In the genomic region with DNA sequence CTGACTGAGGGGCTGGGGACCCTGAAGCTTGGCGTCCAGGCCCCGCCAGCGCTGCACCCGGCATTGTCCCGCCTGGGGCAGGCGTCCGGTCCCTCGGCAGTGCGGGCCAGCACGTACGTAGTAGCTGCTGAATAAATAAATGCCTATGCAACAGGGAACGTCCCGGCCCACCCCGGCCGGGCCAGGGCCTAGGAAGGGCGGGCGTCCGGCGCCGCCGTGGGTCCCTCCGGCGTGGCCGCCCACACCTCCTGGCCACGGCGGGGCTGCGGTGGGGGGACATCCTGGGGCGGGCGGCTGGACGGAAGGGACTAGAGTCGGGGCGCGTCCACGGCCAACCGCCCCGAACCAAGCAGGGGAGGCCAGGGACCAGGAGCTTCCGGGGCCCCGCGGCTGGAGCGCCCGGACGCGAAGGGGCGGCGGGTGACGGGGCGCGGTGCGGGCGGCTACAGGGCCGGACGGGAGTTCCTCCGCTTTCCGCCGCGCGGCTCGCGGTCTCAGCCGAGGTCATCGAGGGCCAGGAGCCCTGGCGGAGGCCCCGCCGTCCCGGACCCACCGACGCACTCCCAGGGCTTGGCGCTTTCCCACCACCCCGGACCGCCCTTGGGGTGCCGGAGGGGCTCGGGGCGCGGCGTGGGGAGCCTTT, we compare ENCODE assay signal across 8 cellular contexts. TPM values are rescaled to one million over a fixed set of nuclear protein-coding genes. Genes with fewer than 3 reads are reported as not detected.
DNase-seq lines count a peak whose midpoint lies in the region; ATAC-seq and TF ChIP-seq lines count a peak whose summit lies in the region.

No MANE protein-coding gene starts in this region.

- peak; percentile 20 for ATAC-seq in GM19463 (IDR thresholded peaks at IDR 0.05; ENCODE audit: unreplicated experiment)

- DNase-seq in A673 (ENCODE audit: low spot score) (no peak), fibroblast of villous mesenchyme (ENCODE audit: low read depth) (peak; percentile 51), NK-92 (lab: John Stamatoyannopoulos, UW; ENCODE audit: unreplicated experiment) (no peak), NCI-H226 (no peak)
- peak; percentile 2 for DNase-seq in activated effector memory CD4-positive, alpha-beta T cell treated with Interleukin-2 at 50 U/mL for 16 hours

- no peaks in the 10 kb centered on the region for H3K36me3 ChIP-seq in A673 (ENCODE audit: insufficient read depth, low read length, poor library complexity, severe bottlenecking)
- no peaks in the 10 kb centered on the region for H3K36me3 ChIP-seq in HUES48 (ENCODE audit: control insufficient read depth, insufficient read depth, low read length)

- peaks cover 29% of the 10 kb centered on the region for H3K4me1 Mint-ChIP-seq in nephron

- H3K4me3 Mint-ChIP-seq in nephron = peak overlapping the region; percentile 85 to 87 (median 86)

- H3K27me3 ChIP-seq in A673 (replicated peaks; ENCODE audit: insufficient read depth, low read depth, low read length, poor library complexity) (no peaks in the 10 kb centered on the region), HUES48 (ENCODE audit: control insufficient read depth, insufficient read depth, low read length) (peaks cover 16% of the 10 kb centered on the region; the same call in 1 of the 2 replicates)

- H3K27ac ChIP-seq in A673 (ENCODE audit: low read depth, low read length, poor library complexity, severe bottlenecking) = peak overlapping the region; percentile 95
- peak overlapping the region; percentile 98 for H3K27ac ChIP-seq in HUES48 (ENCODE audit: low read depth, low read length)

- H3K4me1 ChIP-seq in A673 (ENCODE audit: insufficient read depth, low read length, poor library complexity, severe bottlenecking) (peaks cover 71% of the 10 kb centered on the region), HUES48 (ENCODE audit: control insufficient read depth, insufficient read depth, low read length) (peaks cover 34% of the 10 kb centered on the region)

- CTCF ChIA-PET in A673 (lab: Charles Lee) = interaction anchor here (0.6 kb wide), 1 partner anchor 145 kb away, joined by 4 read pairs; no protein-coding TSS in a partner anchor

- intact Hi-C loops in A673 (cut with micrococcal nuclease; ENCODE audit: unreplicated experiment) = loop anchor here (5.0 kb wide), 1 partner anchor 44 kb away; no protein-coding TSS in a partner anchor

- H3K9ac ChIP-seq in HUES48 (ENCODE audit: low read depth, low read length) = peak overlapping the region; percentile 89

- no TSS peak for BruUV-seq in A673 (replicated peaks; lab: Mats Ljungman, UMichigan)

- POLR2A ChIA-PET in A673 (lab: Charles Lee; ENCODE audit: low non-redundant PET) = interaction anchor here (0.7 kb wide), 1 partner anchor 751 kb away, joined by 3 read pairs; no protein-coding TSS in a partner anchor

- no peaks in the 10 kb centered on the region for H3K9me3 ChIP-seq in A673 (ENCODE audit: low read depth, low read length, poor library complexity, severe bottlenecking)
- H3K9me3 ChIP-seq in HUES48 (ENCODE audit: control insufficient read depth, insufficient read depth, low read length) = no peaks in the 10 kb centered on the region

- TF ChIP-seq CTCF in A673 (conservative IDR thresholded peaks at IDR 0.05; ENCODE audit: low read depth, low read length) = no peak
- TF ChIP-seq CTCF in fibroblast of villous mesenchyme (IDR thresholded peaks at IDR 0.05; ENCODE audit: insufficient read depth, low read depth, low read length) = no peak
- no peak for TF ChIP-seq CTCF in nephron (IDR thresholded peaks at IDR 0.05; ENCODE audit: unreplicated experiment in 3 of 3)

- peak overlapping the region; percentile 64 to 94 (median 79) for H3K27ac Mint-ChIP-seq in nephron

- no peaks in the 10 kb centered on the region for H3K36me3 Mint-ChIP-seq in nephron (ENCODE audit: low read depth)

- no peaks in the 10 kb centered on the region for H3K9me3 Mint-ChIP-seq in nephron

- peak overlapping the region; percentile 89 for H3K4me3 ChIP-seq in A673 (ENCODE audit: low read depth, low read length, poor library complexity, severe bottlenecking)
- H3K4me3 ChIP-seq in HUES48 (ENCODE audit: low read depth, low read length) = peak overlapping the region; percentile 94
- peak overlapping the region; percentile 91 for H3K4me3 ChIP-seq in fibroblast of villous mesenchyme (ENCODE audit: low read depth, low read length)

- peaks cover 23% of the 10 kb centered on the region for H3K27me3 Mint-ChIP-seq in nephron (ENCODE audit: low read depth)

RNA-seq across cellular contexts. Expression of a gene that starts 0.9 kb away (rescaled TPM):
- 82.8 and 86.5 TPM in 2 replicates for total RNA-seq in A673 (2021)
- 42.2 and 100 TPM in 2 replicates for total RNA-seq in fibroblast of villous mesenchyme

Comparison
In these comparisons a context has a peak if more than half of its experiments do, and no peak if none do; other contexts are left out.
1. DNase-seq: peak in activated effector memory CD4-positive, alpha-beta T cell treated with Interleukin-2 at 50 U/mL for 16 hours (single experiment) and fibroblast of villous mesenchyme (single experiment); none in A673 (single experiment), NK-92 (single experiment) and NCI-H226 (single experiment).
2. Peak in every context shown above with its lines, with median percentiles within 50 percentile points of each other: H3K4me3 ChIP-seq.